Comparison of ENCODE assay signal across 11 cellular contexts in genomic region chr11:31643831-31644230, GRCh38.
DNase-seq lines count a peak whose midpoint lies in the region; ATAC-seq and TF ChIP-seq lines count a peak whose summit lies in the region.
"Had no signal": no experiment of that assay in that cellular context is flagged by ENCODE, and none has a peak within 500 bp of the region (broad histone marks: within the 10 kb centered on the region; RNA-seq: fewer than 3 reads in every experiment).

No MANE protein-coding gene starts in this region.

- in situ Hi-C loops in astrocyte of the spinal cord (cut with HindIII; ENCODE audit: low sequenced_read_pairs), result no loop called here

- no peaks in the 10 kb centered on the region for H3K9me3 Mint-ChIP-seq in activated T-cell treated with anti-CD3 and anti-CD28 coated beads, Interleukin-2, amount 50 U/mL, for 72 hours
- H3K9me3 Mint-ChIP-seq: IgD-negative memory B cell had no signal

- no peaks in the 10 kb centered on the region for H3K4me1 Mint-ChIP-seq in activated T-cell treated with anti-CD3 and anti-CD28 coated beads, Interleukin-2, amount 50 U/mL, for 72 hours (ENCODE audit: low read depth)
- H3K4me1 Mint-ChIP-seq: IgD-negative memory B cell had no signal

- H3K27ac Mint-ChIP-seq in activated T-cell treated with anti-CD3 and anti-CD28 coated beads, Interleukin-2, amount 50 U/mL, for 72 hours, result no peak overlapping the region
- H3K27ac Mint-ChIP-seq: IgD-negative memory B cell had no signal

- no peak overlapping the region for H3K4me3 Mint-ChIP-seq in activated T-cell treated with anti-CD3 and anti-CD28 coated beads, Interleukin-2, amount 50 U/mL, for 72 hours
- H3K4me3 Mint-ChIP-seq: IgD-negative memory B cell had no signal

- DNase-seq in GM04504 (ENCODE audit: low read depth) (peak; percentile 24), NCI-H2196 treated with DMSO at 0.1 percent for 48 hours (lab: John Stamatoyannopoulos, UW; ENCODE audit: unreplicated experiment) (peak; percentile 7), astrocyte of the spinal cord (ENCODE audit: low read depth, low spot score) (peak; percentile 67), myocyte (ENCODE audit: low read depth) (peak; percentile 84)
- DNase-seq in effector CD4-positive, alpha-beta T cell, result no peak
- no peak for DNase-seq in activated T-cell treated with anti-CD3 and anti-CD28 coated beads, Interleukin-2, amount 50 U/mL, for 72 hours
- DNase-seq: Peyer's patch had no signal

- ATAC-seq in GM18858 (IDR thresholded peaks at IDR 0.05; ENCODE audit: unreplicated experiment) (no peak), GM18861 (IDR thresholded peaks at IDR 0.05; ENCODE audit: unreplicated experiment) (no peak)
- ATAC-seq in activated T-cell treated with anti-CD3 and anti-CD28 coated beads, Interleukin-2, amount 50 U/mL, for 72 hours (replicated peaks in 1 of 2), result no peak

- H3K36me3 Mint-ChIP-seq in activated T-cell treated with anti-CD3 and anti-CD28 coated beads, Interleukin-2, amount 50 U/mL, for 72 hours (ENCODE audit: insufficient read depth in 2 of 2), result no peaks in the 10 kb centered on the region

- no peak for TF ChIP-seq CTCF in astrocyte of the spinal cord (IDR thresholded peaks at IDR 0.05; ENCODE audit: low read depth, low read length)

- no peaks in the 10 kb centered on the region for H3K27me3 Mint-ChIP-seq in activated T-cell treated with anti-CD3 and anti-CD28 coated beads, Interleukin-2, amount 50 U/mL, for 72 hours (ENCODE audit: low read depth)
- H3K27me3 Mint-ChIP-seq: IgD-negative memory B cell had no signal

- no peak overlapping the region for H3K4me3 ChIP-seq in astrocyte of the spinal cord (ENCODE audit: low read depth, low read length)
- H3K4me3 ChIP-seq: Peyer's patch, right atrium auricular region had no signal

Comparison
In these comparisons a context has a peak if more than half of its experiments do, and no peak if none do; other contexts are left out.
1. DNase-seq: peak in GM04504 (single experiment), NCI-H2196 treated with DMSO at 0.1 percent for 48 hours (single experiment), astrocyte of the spinal cord (single experiment) and myocyte (single experiment); none in effector CD4-positive, alpha-beta T cell (single experiment) and activated T-cell treated with anti-CD3 and anti-CD28 coated beads, Interleukin-2, amount 50 U/mL, for 72 hours (0 of 2).